In the genomic region with DNA sequence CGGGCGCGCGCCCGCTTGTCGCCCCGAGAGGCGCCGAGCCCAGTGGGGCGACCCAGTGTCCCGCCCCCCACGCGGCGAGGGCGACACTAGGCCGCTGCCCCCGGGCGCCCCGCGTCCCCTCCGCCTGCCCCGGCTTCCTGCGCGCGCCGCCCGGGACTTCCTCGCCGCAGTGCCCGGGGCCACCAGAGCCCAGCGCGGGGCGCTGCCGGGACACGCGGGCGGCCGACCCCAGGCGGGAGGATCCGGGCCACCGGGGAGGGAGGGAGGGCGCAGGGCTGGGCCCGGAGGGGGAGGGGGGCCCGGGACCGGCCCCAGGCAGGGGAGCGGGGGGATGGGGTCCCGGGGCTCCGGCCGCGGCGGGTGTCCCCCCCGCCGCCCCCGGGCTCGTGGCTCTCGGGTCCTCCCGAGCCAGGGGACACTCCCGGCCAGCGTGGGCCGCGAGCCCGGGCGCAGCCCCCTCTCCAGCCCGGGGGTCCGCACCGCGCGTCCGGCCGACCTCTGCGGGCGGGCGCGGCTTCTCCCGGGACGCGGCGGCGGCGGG, we compare ENCODE assay signal across 1 cellular context.
TF ChIP-seq lines count a peak whose summit lies in the region.

No MANE protein-coding gene starts in this region.

TF ChIP-seq in H1, 55 proteins besides CTCF, POLR2A, EP300 and RAD21:
- TF ChIP-seq, protein P1, sequence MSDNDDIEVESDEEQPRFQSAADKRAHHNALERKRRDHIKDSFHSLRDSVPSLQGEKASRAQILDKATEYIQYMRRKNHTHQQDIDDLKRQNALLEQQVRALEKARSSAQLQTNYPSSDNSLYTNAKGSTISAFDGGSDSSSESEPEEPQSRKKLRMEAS (IDR thresholded peaks at IDR 0.05): 0 out of 2 replicates have a peak, but pooled peaks have one; percentile 33
- TF ChIP-seq KDM4A (IDR thresholded peaks at IDR 0.05; ENCODE audit: low read depth, low read length, severe bottlenecking): peak; percentile 2
- TF ChIP-seq TAF7 (optimal IDR thresholded peaks at IDR 0.05; ENCODE audit: borderline replicate concordance, low read depth, low read length): no peak
- no peak for TF ChIP-seq EZH2 (IDR thresholded peaks at IDR 0.05; ENCODE audit: low read depth, low read length, severe bottlenecking)
